Comparison of ENCODE assay signal across 12 cellular contexts in genomic region chr10:1086787-1087186, GRCh38. TPM values are rescaled to one million over a fixed set of nuclear protein-coding genes. Genes with fewer than 3 reads are reported as not detected.
DNase-seq lines count a peak whose midpoint lies in the region; ATAC-seq and TF ChIP-seq lines count a peak whose summit lies in the region.
"Had no signal": no experiment of that assay in that cellular context is flagged by ENCODE, and none has a peak within 500 bp of the region (broad histone marks: within the 10 kb centered on the region; RNA-seq: fewer than 3 reads in every experiment).

No MANE protein-coding gene starts in this region.

- no peak overlapping the region for H2BK5ac ChIP-seq in neuronal stem cell (ENCODE audit: low read length)

- no peak overlapping the region for H4K91ac ChIP-seq in neuronal stem cell (ENCODE audit: low read depth, low read length, poor library complexity)

- H3K4me1 ChIP-seq in CD8-positive, alpha-beta T cell (ENCODE audit: insufficient read depth, low read length) = no peaks in the 10 kb centered on the region
- H3K4me1 ChIP-seq in neuronal stem cell (ENCODE audit: control insufficient read depth in 2 of 2, insufficient read depth in 1 of 2, low read depth in 1 of 2, low read length in 2 of 2) = no peaks in the 10 kb centered on the region

- peak overlapping the region; percentile 32 for H4K8ac ChIP-seq in neuronal stem cell (ENCODE audit: low read depth, low read length)

- H3K4ac ChIP-seq in neuronal stem cell (ENCODE audit: low read length) = peak overlapping the region; percentile 24

- peak; percentile 36 for DNase-seq in activated effector memory CD4-positive, alpha-beta T cell treated with anti-CD3 and anti-CD28 coated beads, Interleukin-2, amount 50 U/mL, for 16 hours
- DNase-seq in activated effector memory CD4-positive, alpha-beta T cell treated with Interleukin-2 at 50 U/mL for 16 hours = no peak
- peak in 1 of 7 experiments; percentile 46 for DNase-seq in CD8-positive, alpha-beta T cell
- DNase-seq in neuronal stem cell (ENCODE audit: low spot score) (no peak), NCI-H2196 (lab: John Stamatoyannopoulos, UW; ENCODE audit: unreplicated experiment) (no peak), glomerular visceral epithelial cell (ENCODE audit: extremely low spot score) (no peak), type B pancreatic cell (ENCODE audit: extremely low spot score, unreplicated experiment) (no peak)
- DNase-seq: DMS 273 treated with DMSO at 0.1 percent for 48 hours, NCI-H2107, NCI-H748 treated with DMSO at 0.1 percent for 48 hours had no signal

- H3K27ac Mint-ChIP-seq in CD8-positive, alpha-beta T cell = peak overlapping the region; percentile 86
- H3K27ac Mint-ChIP-seq in dendritic cell treated with granulocyte-macrophage colony-stimulating factor and Interleukin-4, amounts not matched to agents 40 ng/mL and 50 ng/mL, for 4 days = peak overlapping the region; percentile 4
- no peak overlapping the region for H3K27ac Mint-ChIP-seq in type B pancreatic cell

- H2BK12ac ChIP-seq in neuronal stem cell (ENCODE audit: low read length) = peak overlapping the region; percentile 65

- no peak overlapping the region for H2AFZ ChIP-seq in neuronal stem cell (ENCODE audit: low read length)

- peaks cover 59% of the 10 kb centered on the region for H3K36me3 ChIP-seq in CD8-positive, alpha-beta T cell (ENCODE audit: insufficient read depth, low read length)
- peaks cover 34 to 95% of the 10 kb centered on the region in 2 donors for H3K36me3 ChIP-seq in neuronal stem cell (replicated peaks in 1 of 2; ENCODE audit: control insufficient read depth in 2 of 2, insufficient read depth in 2 of 2, low read length in 2 of 2)

- WGBS in neuronal stem cell (ENCODE audit: extremely low coverage in 2 of 2, insufficient read length in 2 of 2, insufficient replicate concordance in 1 of 2), 2 donors = no CpG with 5 or more reads among the region's 13 CpGs

- no peak overlapping the region for H2BK120ac ChIP-seq in neuronal stem cell (ENCODE audit: low read depth, low read length)

- H2AK5ac ChIP-seq in neuronal stem cell (ENCODE audit: low read depth, low read length) = no peak overlapping the region

- H3K27ac ChIP-seq in CD8-positive, alpha-beta T cell (ENCODE audit: low read depth, low read length) = no peak overlapping the region
- H3K27ac ChIP-seq in neuronal stem cell (replicated peaks; ENCODE audit: low read length) = no peak overlapping the region
- H3K27ac ChIP-seq: HL-60 had no signal

- CTCF ChIA-PET in CD8-positive, alpha-beta T cell (lab: Charles Lee) = interaction anchor here (2.1 kb wide), 1 partner anchor 12 kb away, joined by 7 read pairs; no protein-coding TSS in a partner anchor

- H3K4me1 Mint-ChIP-seq in CD8-positive, alpha-beta T cell (ENCODE audit: low read depth) = peaks cover 13% of the 10 kb centered on the region
- no peaks in the 10 kb centered on the region for H3K4me1 Mint-ChIP-seq in dendritic cell treated with granulocyte-macrophage colony-stimulating factor and Interleukin-4, amounts not matched to agents 40 ng/mL and 50 ng/mL, for 4 days (ENCODE audit: low read depth)
- peaks cover 3% of the 10 kb centered on the region for H3K4me1 Mint-ChIP-seq in type B pancreatic cell (ENCODE audit: unreplicated experiment)

- no peaks in the 10 kb centered on the region for H3K9me3 Mint-ChIP-seq in CD8-positive, alpha-beta T cell
- H3K9me3 Mint-ChIP-seq in dendritic cell treated with granulocyte-macrophage colony-stimulating factor and Interleukin-4, amounts not matched to agents 40 ng/mL and 50 ng/mL, for 4 days = no peaks in the 10 kb centered on the region
- no peaks in the 10 kb centered on the region for H3K9me3 Mint-ChIP-seq in type B pancreatic cell

- no peak overlapping the region for H3K9ac ChIP-seq in neuronal stem cell (ENCODE audit: low read depth, low read length, poor library complexity)

- H3K9me3 ChIP-seq in CD8-positive, alpha-beta T cell (ENCODE audit: low read length) = no peaks in the 10 kb centered on the region
- H3K9me3 ChIP-seq in neuronal stem cell (replicated peaks in 1 of 2; ENCODE audit: control insufficient read depth in 2 of 2, insufficient read depth in 1 of 2, low read depth in 1 of 2, low read length in 2 of 2) = no peaks in the 10 kb centered on the region

- no peaks in the 10 kb centered on the region for H3K79me1 ChIP-seq in neuronal stem cell (ENCODE audit: low read depth, low read length)

- no peaks in the 10 kb centered on the region for H3K27me3 Mint-ChIP-seq in CD8-positive, alpha-beta T cell (ENCODE audit: low read depth)
- H3K27me3 Mint-ChIP-seq in dendritic cell treated with granulocyte-macrophage colony-stimulating factor and Interleukin-4, amounts not matched to agents 40 ng/mL and 50 ng/mL, for 4 days = no peaks in the 10 kb centered on the region
- no peaks in the 10 kb centered on the region for H3K27me3 Mint-ChIP-seq in type B pancreatic cell

- no peak for ATAC-seq in CD8-positive, alpha-beta T cell

- H3K4me3 Mint-ChIP-seq in CD8-positive, alpha-beta T cell = no peak overlapping the region
- no peak overlapping the region for H3K4me3 Mint-ChIP-seq in dendritic cell treated with granulocyte-macrophage colony-stimulating factor and Interleukin-4, amounts not matched to agents 40 ng/mL and 50 ng/mL, for 4 days
- no peak overlapping the region for H3K4me3 Mint-ChIP-seq in type B pancreatic cell

- TF ChIP-seq CTCF in CD8-positive, alpha-beta T cell (IDR thresholded peaks at IDR 0.05) = no peak
- no peak for TF ChIP-seq CTCF in type B pancreatic cell (conservative IDR thresholded peaks at IDR 0.05)

- no peak overlapping the region for H2BK15ac ChIP-seq in neuronal stem cell (ENCODE audit: low read length)

- H3K27me3 ChIP-seq in CD8-positive, alpha-beta T cell (ENCODE audit: insufficient read depth, low read length) = no peaks in the 10 kb centered on the region
- no peaks in the 10 kb centered on the region for H3K27me3 ChIP-seq in neuronal stem cell (ENCODE audit: control insufficient read depth in 3 of 3, insufficient read depth in 3 of 3, low read depth in 1 of 3, low read length in 3 of 3)

- intact Hi-C loops in CD8-positive, alpha-beta T cell (cut with DNase I, micrococcal nuclease) = no loop called here
- intact Hi-C loops in dendritic cell treated with granulocyte-macrophage colony-stimulating factor and Interleukin-4, amounts not matched to agents 40 ng/mL and 50 ng/mL, for 4 days (cut with micrococcal nuclease) = no loop called here

- H3K14ac ChIP-seq in neuronal stem cell (ENCODE audit: low read length) = no peak overlapping the region

- no peak overlapping the region for H3K4me2 ChIP-seq in neuronal stem cell (ENCODE audit: insufficient read depth, low read length, poor library complexity, severe bottlenecking)

- H3K36me3 Mint-ChIP-seq in CD8-positive, alpha-beta T cell = peaks cover 91% of the 10 kb centered on the region
- peaks cover 100% of the 10 kb centered on the region for H3K36me3 Mint-ChIP-seq in dendritic cell treated with granulocyte-macrophage colony-stimulating factor and Interleukin-4, amounts not matched to agents 40 ng/mL and 50 ng/mL, for 4 days (ENCODE audit: low read depth)
- peaks cover 35% of the 10 kb centered on the region for H3K36me3 Mint-ChIP-seq in type B pancreatic cell

- H3K18ac ChIP-seq in neuronal stem cell (ENCODE audit: low read length) = no peak overlapping the region

- H3K23ac ChIP-seq in neuronal stem cell (ENCODE audit: low read depth, low read length, poor library complexity) = peak overlapping the region; percentile 52

- POLR2A ChIA-PET in CD8-positive, alpha-beta T cell (lab: Charles Lee) = interaction anchor here (1.0 kb wide), 1 partner anchor 38 kb away, joined by 4 read pairs; the partner anchor contains the start of gene IDI1

- no peak overlapping the region for H3K4me3 ChIP-seq in CD8-positive, alpha-beta T cell (ENCODE audit: low read depth, low read length)
- peak overlapping the region in 1 of 2 donors; percentile 15 for H3K4me3 ChIP-seq in neuronal stem cell (ENCODE audit: low read length in 2 of 2)

RNA-seq across cellular contexts. Expression of gene WDR37, which starts 30.6 kb away (rescaled TPM):
- 10 to 100 TPM; 22.6 to 23.7 TPM for total RNA-seq in CD8-positive, alpha-beta T cell
- 7.2 TPM for polyA plus RNA-seq in neuronal stem cell (2013, experiment 1 of 2)
- 7.3 TPM for polyA plus RNA-seq in neuronal stem cell (2013, experiment 2 of 2)
- 16.2 and 17.6 TPM in 2 replicates for total RNA-seq in type B pancreatic cell (ENCODE audit: low replicate concordance)

RNA-seq across cellular contexts. Expression of gene IDI1, which starts 37.9 kb away (rescaled TPM):
- 100 to 1,000 TPM; 307 to 317 TPM for total RNA-seq in CD8-positive, alpha-beta T cell
- 161 TPM for polyA plus RNA-seq in neuronal stem cell (2013, experiment 1 of 2)
- polyA plus RNA-seq in neuronal stem cell (2013, experiment 2 of 2) = 163 TPM
- total RNA-seq in type B pancreatic cell (ENCODE audit: low replicate concordance) = 45.2 and 54.1 TPM in 2 replicates
